In the genomic region with DNA sequence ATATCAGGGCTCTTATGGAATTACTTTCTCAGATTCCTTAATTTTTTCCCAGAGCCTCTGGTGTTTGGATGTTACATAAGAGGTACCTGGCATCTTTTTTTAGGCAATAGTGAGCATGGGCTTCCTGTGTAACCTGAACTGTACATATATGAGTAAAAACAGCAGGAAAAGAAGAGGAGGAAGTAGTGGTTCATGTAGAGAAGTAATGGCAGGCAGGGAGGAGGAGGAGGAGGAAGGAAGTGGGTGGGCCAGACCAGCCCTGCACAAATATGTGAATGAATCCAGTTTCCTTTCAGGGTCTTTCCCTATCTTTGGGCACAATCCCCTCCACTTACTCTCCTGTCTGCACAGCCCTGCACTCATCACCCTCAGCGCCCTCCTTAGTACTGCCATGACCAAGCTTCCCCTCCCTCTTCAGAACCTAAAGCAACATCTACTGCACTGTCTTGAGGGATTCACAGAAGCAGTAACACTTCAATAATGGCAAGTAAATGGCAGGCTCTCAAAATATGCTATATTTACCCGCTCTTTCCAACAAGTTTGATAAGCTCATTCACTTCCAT, we compare ENCODE assay signal across 17 cellular contexts. TPM values are rescaled to one million over a fixed set of nuclear protein-coding genes. Genes with fewer than 3 reads are reported as not detected.
DNase-seq lines count a peak whose midpoint lies in the region; ATAC-seq and TF ChIP-seq lines count a peak whose summit lies in the region.
"Had no signal": no experiment of that assay in that cellular context is flagged by ENCODE, and none has a peak within 500 bp of the region (broad histone marks: within the 10 kb centered on the region; RNA-seq: fewer than 3 reads in every experiment).

No MANE protein-coding gene starts in this region.

- peak; percentile 48 to 78 (median 70) for ATAC-seq in T-cell (replicated peaks in 1 of 4)
- ATAC-seq in memory B cell (ENCODE audit: low read depth): no peak
- ATAC-seq in GM19324 (IDR thresholded peaks at IDR 0.05; ENCODE audit: low FRiP score, unreplicated experiment): no peak
- ATAC-seq in GM18517 (IDR thresholded peaks at IDR 0.05; ENCODE audit: unreplicated experiment): no peak
- ATAC-seq: sciatic nerve had no signal

- TF ChIP-seq CTCF in HL-60 (IDR thresholded peaks at IDR 0.05; ENCODE audit: insufficient read depth, low read length): no peak

- H3K27ac Mint-ChIP-seq in T-cell: peak overlapping the region in 1 of 2 donors; percentile 42
- H3K27ac Mint-ChIP-seq in memory B cell: peak overlapping the region; percentile 13

- H3K27me3 Mint-ChIP-seq in T-cell (no peaks in the 10 kb centered on the region), memory B cell (peaks cover 3% of the 10 kb centered on the region)

- CTCF ChIA-PET in T-cell (lab: Charles Lee): no interaction called here

- H3K27me3 ChIP-seq in HL-60 (ENCODE audit: insufficient read depth, poor library complexity, severe bottlenecking): no peaks in the 10 kb centered on the region
- H3K27me3 ChIP-seq: adrenal gland, Peyer's patch had no signal

- DNase-seq in CD1c-positive myeloid dendritic cell (ENCODE audit: extremely low spot score): peak; percentile 15
- peak in 1 of 2 experiments; percentile 39 for DNase-seq in HL-60 (ENCODE audit: low read depth in 1 of 2, low spot score in 1 of 2)
- no peak for DNase-seq in T-cell
- no peak for DNase-seq in memory B cell (ENCODE audit: low spot score in 2 of 2)
- DNase-seq in AG08396 (ENCODE audit: low spot score): no peak
- DNase-seq: adrenal gland; BE2C; caudate nucleus; DMS79; hypothalamus; IMR-90; NCI-H1092 treated with DMSO at 0.1 percent for 48 hours; Peyer's patch; stimulated activated CD4-positive, alpha-beta T cell treated with anti-CD3 and anti-CD28 coated beads, Interleukin-1b, Interleukin-23, amount 100 ng/mL, for 48 hours had no signal

- H3K4me3 Mint-ChIP-seq in T-cell (peak overlapping the region in 1 of 3 donors; percentile 26), memory B cell (no peak overlapping the region)

- POLR2A ChIA-PET in T-cell (lab: Charles Lee): no interaction called here

- H3K4me1 Mint-ChIP-seq in T-cell (peaks cover 18 to 21% (median 20%) of the 10 kb centered on the region in 3 donors), memory B cell (peaks cover 9% of the 10 kb centered on the region)

- H3K36me3 Mint-ChIP-seq in T-cell (no peaks in the 10 kb centered on the region), memory B cell (no peaks in the 10 kb centered on the region)

- no peaks in the 10 kb centered on the region for H3K9me3 Mint-ChIP-seq in T-cell
- H3K9me3 Mint-ChIP-seq in memory B cell: no peaks in the 10 kb centered on the region

- peak overlapping the region; percentile 24 for H3K27ac ChIP-seq in HL-60 (replicated peaks)
- H3K27ac ChIP-seq: Peyer's patch had no signal

- H3K4me3 ChIP-seq in HL-60 (replicated peaks; ENCODE audit: insufficient read depth, low read length): no peak overlapping the region
- H3K4me3 ChIP-seq: adrenal gland, Peyer's patch had no signal

RNA-seq across cellular contexts. Expression of gene GSG1, which starts 40.9 kb away (rescaled TPM):
- total RNA-seq in T-cell: not detected
- total RNA-seq: adrenal gland, sciatic nerve had no signal

RNA-seq across cellular contexts. Expression of gene EMP1, which starts 52.2 kb away (rescaled TPM):
- total RNA-seq in T-cell: 1 to 10 TPM; 1.4 to 5.4 (median 2.8) TPM

Comparison
In these comparisons a context has a peak if more than half of its experiments do, and no peak if none do; other contexts are left out.
1. ATAC-seq: peak in T-cell (4 of 4); none in memory B cell (single experiment), GM19324 (single experiment) and GM18517 (single experiment).